ENCODE assay signal across 8 cellular contexts in the genomic region with DNA sequence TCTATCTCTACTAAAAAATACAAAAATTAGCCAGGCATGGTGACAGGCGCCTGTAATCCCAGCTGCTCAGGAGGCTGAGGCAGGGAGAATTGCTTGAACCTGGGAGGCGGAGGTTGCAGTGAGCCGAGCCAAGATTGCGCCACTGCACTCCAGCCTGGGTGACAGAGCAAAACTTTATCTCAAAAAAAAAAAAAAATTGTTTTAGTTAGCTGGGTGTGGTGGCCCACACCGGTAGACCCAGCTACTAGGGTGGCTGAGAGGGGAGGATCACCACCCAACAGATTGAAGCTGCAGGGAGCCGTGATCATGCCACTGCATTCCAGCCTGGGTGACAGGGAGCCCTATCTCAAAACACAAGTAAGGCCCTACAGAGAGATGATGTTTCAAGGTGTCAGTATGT. TPM values are rescaled to one million over a fixed set of nuclear protein-coding genes. Genes with fewer than 3 reads are reported as not detected.
DNase-seq lines count a peak whose midpoint lies in the region; ATAC-seq and TF ChIP-seq lines count a peak whose summit lies in the region.
"Not testable (repeated sequence)": the region's sequence is repeated elsewhere in the genome, so short reads cannot be mapped to it uniquely, and the experiment has no call there.

No MANE protein-coding gene starts in this region.

- peak overlapping the region; percentile 19 for H3K4me3 ChIP-seq in AG04449 (ENCODE audit: low read depth, low read length)
- peak overlapping the region; percentile 97 for H3K4me3 ChIP-seq in HFF-Myc (replicated peaks; ENCODE audit: low read depth, low read length)
- not testable (repeated sequence) for H3K4me3 ChIP-seq in cardiac muscle cell
- peak overlapping the region; percentile 17 for H3K4me3 ChIP-seq in mucosa of stomach (ENCODE audit: low read length)

- H3K27ac Mint-ChIP-seq in MCF 10A (ENCODE audit: low read depth, unreplicated experiment), result peak overlapping the region; percentile 98

- not testable (repeated sequence) for H3K9me3 ChIP-seq in cardiac muscle cell (ENCODE audit: low read depth); mucosa of stomach (ENCODE audit: control insufficient read depth, low read length)

- peaks cover 26% of the 10 kb centered on the region for H3K36me3 Mint-ChIP-seq in activated T-cell treated with anti-CD3 and anti-CD28 coated beads, Interleukin-2, amount 50 U/mL, for 4 hours (ENCODE audit: insufficient read depth)
- H3K36me3 Mint-ChIP-seq in MCF 10A (ENCODE audit: insufficient read depth, unreplicated experiment), result peaks cover 14% of the 10 kb centered on the region

- TF ChIP-seq CTCF in AG04449 (IDR thresholded peaks at IDR 0.05; ENCODE audit: insufficient read depth, low read length, missing control alignments); HFF-Myc (IDR thresholded peaks at IDR 0.05; ENCODE audit: low read depth, low read length, missing control alignments); RWPE1 (conservative IDR thresholded peaks at IDR 0.05; ENCODE audit: low read depth); MCF 10A (IDR thresholded peaks at IDR 0.05; ENCODE audit: unreplicated experiment); cardiac muscle cell (IDR thresholded peaks at IDR 0.05; ENCODE audit: low read depth, low read length): not testable (repeated sequence)

- H3K4me1 ChIP-seq in cardiac muscle cell (ENCODE audit: low read depth), result peaks cover 18% of the 10 kb centered on the region
- peaks cover 66% of the 10 kb centered on the region for H3K4me1 ChIP-seq in mucosa of stomach (ENCODE audit: control insufficient read depth, insufficient read depth, low read length)

- ATAC-seq in activated T-cell treated with anti-CD3 and anti-CD28 coated beads, Interleukin-2, amount 50 U/mL, for 4 hours, result not testable (repeated sequence)

- CTCF ChIA-PET in AG04449 (lab: Yijun Ruan, JAX) (interaction anchor here (0.9 to 4.4 kb wide), 9 partner anchors 10 to 771 kb away, joined by 3 to 95 read pairs (median 6); a partner anchor contains a TSS), RWPE1 (lab: Yijun Ruan, JAX) (interaction anchor here (0.7 kb wide), 1 partner anchor 332 kb away, joined by 3 read pairs; no protein-coding TSS in a partner anchor), MCF 10A (lab: Yijun Ruan, JAX) (interaction anchor here (0.6 to 4.7 kb wide), 11 partner anchors 16 to 931 kb away, joined by 3 to 59 read pairs (median 4); a partner anchor contains a TSS)

- BruUV-seq in MCF 10A (replicated peaks; lab: Mats Ljungman, UMichigan), result not testable (repeated sequence)

- not testable (repeated sequence) for H3K27me3 Mint-ChIP-seq in activated T-cell treated with anti-CD3 and anti-CD28 coated beads, Interleukin-2, amount 50 U/mL, for 4 hours (ENCODE audit: low read depth); MCF 10A (ENCODE audit: insufficient read depth, unreplicated experiment)

- not testable (repeated sequence) for H3K27me3 ChIP-seq in cardiac muscle cell; mucosa of stomach (ENCODE audit: control insufficient read depth, insufficient read depth, low read length)

- H3K36me3 ChIP-seq in cardiac muscle cell, result not testable (repeated sequence)
- H3K36me3 ChIP-seq in mucosa of stomach (ENCODE audit: control insufficient read depth, insufficient read depth, low read length), result peaks cover 11% of the 10 kb centered on the region

- not testable (repeated sequence) for H3K9me3 Mint-ChIP-seq in activated T-cell treated with anti-CD3 and anti-CD28 coated beads, Interleukin-2, amount 50 U/mL, for 4 hours; MCF 10A (ENCODE audit: unreplicated experiment)

- peaks cover 57% of the 10 kb centered on the region for H3K4me1 Mint-ChIP-seq in activated T-cell treated with anti-CD3 and anti-CD28 coated beads, Interleukin-2, amount 50 U/mL, for 4 hours (ENCODE audit: low read depth)
- peaks cover 26% of the 10 kb centered on the region for H3K4me1 Mint-ChIP-seq in MCF 10A (ENCODE audit: insufficient read depth, unreplicated experiment)

- H3K4me3 Mint-ChIP-seq in activated T-cell treated with anti-CD3 and anti-CD28 coated beads, Interleukin-2, amount 50 U/mL, for 4 hours, result peak overlapping the region; percentile 99
- H3K4me3 Mint-ChIP-seq in MCF 10A (ENCODE audit: unreplicated experiment), result peak overlapping the region; percentile 90

- peak overlapping the region; percentile 42 for H3K9ac ChIP-seq in mucosa of stomach (ENCODE audit: low read length)

- intact Hi-C loops in MCF 10A (cut with micrococcal nuclease), result loop anchor here (5.0 kb wide), 1 partner anchor 285 kb away; a partner anchor contains a TSS

- H3K27ac ChIP-seq in RWPE1, result peak overlapping the region; percentile 55
- peak overlapping the region; percentile 22 for H3K27ac ChIP-seq in cardiac muscle cell

- POLR2A ChIA-PET in AG04449 (lab: Yijun Ruan, JAX); RWPE1 (lab: Yijun Ruan, JAX; ENCODE audit: low non-redundant PET): not testable (repeated sequence)
- POLR2A ChIA-PET in MCF 10A (lab: Yijun Ruan, JAX), result interaction anchor here (0.6 kb wide), 2 partner anchors 462 to 769 kb away, joined by 3 read pairs; no protein-coding TSS in a partner anchor

- not testable (repeated sequence) for DNase-seq in AG04449 (ENCODE audit: low read depth, low spot score); HFF-Myc (ENCODE audit: extremely low read depth, low read depth); RWPE1 (ENCODE audit: low spot score); activated T-cell treated with anti-CD3 and anti-CD28 coated beads, Interleukin-2, amount 50 U/mL, for 4 hours; MCF 10A (ENCODE audit: unreplicated experiment)
- DNase-seq in cardiac muscle cell (ENCODE audit: low read depth in 1 of 2, low spot score in 1 of 2), result peak in 1 of 2 donors; percentile 34
- DNase-seq in stimulated activated CD8-positive, alpha-beta memory T cell treated with anti-CD3 and anti-CD28 coated beads, Interleukin-4, amount 100 ng/mL, for 48 hours, result peak; percentile 22

RNA-seq across cellular contexts. Expression of a gene that starts 2.2 kb away (rescaled TPM):
- total RNA-seq in activated T-cell treated with anti-CD3 and anti-CD28 coated beads, Interleukin-2, amount 50 U/mL, for 4 hours, result 100 to 1,000 TPM; 226 to 237 (median 236) TPM
- total RNA-seq in MCF 10A (2022) (271 and 273 TPM in 2 replicates), cardiac muscle cell (55.6 and 180 TPM in 2 replicates)
- polyA plus RNA-seq in cardiac muscle cell, result 66.9 and 163 TPM in 2 replicates

RNA-seq across cellular contexts. Expression of a gene that starts 3.8 kb away (rescaled TPM):
- 10 to 100 TPM; 42.1 to 43.4 (median 42.3) TPM for total RNA-seq in activated T-cell treated with anti-CD3 and anti-CD28 coated beads, Interleukin-2, amount 50 U/mL, for 4 hours
- 32.5 and 33.6 TPM in 2 replicates for total RNA-seq in MCF 10A (2022)
- total RNA-seq in cardiac muscle cell, result 44.1 and 55.8 TPM in 2 replicates
- polyA plus RNA-seq in cardiac muscle cell, result 37.9 and 49.2 TPM in 2 replicates
